In the genomic region with DNA sequence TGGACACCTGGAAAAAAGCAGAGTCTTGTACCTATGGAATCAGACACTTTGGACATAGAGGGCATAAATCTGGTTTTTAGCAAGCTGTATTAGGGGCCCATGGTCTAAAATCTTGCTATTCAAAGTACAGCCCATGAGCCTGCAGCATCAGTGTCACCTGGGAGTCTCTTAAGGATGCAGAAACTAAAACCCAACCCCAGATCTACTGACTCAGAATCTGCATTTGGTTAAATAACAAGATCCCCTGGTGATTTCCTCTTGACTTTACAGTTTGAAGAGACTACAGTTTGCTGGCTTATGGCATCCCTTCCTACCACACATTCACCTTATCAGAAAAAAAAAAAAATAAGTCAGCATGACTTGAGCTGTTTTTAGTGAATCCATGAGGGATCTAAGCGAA, we compare ENCODE assay signal across 10 cellular contexts.
"Had no signal": no experiment of that assay in that cellular context is flagged by ENCODE, and none has a peak within 500 bp of the region (broad histone marks: within the 10 kb centered on the region; RNA-seq: fewer than 3 reads in every experiment).

No MANE protein-coding gene starts in this region.

- H3K27ac ChIP-seq: HL-60, KMS-11 had no signal

- ATAC-seq: GM23338, HepG2 had no signal

- H3K4me3 ChIP-seq: GM23338 had no signal

- FAIRE-seq: H1, H54, HepG2 had no signal

- DNase-seq: H9, HCEC 1CT, Karpas-422, KBM-7 had no signal

- H3K9ac ChIP-seq: KMS-11 had no signal

- H3K4me2 ChIP-seq: GM23338, KMS-11 had no signal

- H2AFZ ChIP-seq: GM23338 had no signal
